Comparison of ENCODE assay signal across 8 cellular contexts in the genomic region with DNA sequence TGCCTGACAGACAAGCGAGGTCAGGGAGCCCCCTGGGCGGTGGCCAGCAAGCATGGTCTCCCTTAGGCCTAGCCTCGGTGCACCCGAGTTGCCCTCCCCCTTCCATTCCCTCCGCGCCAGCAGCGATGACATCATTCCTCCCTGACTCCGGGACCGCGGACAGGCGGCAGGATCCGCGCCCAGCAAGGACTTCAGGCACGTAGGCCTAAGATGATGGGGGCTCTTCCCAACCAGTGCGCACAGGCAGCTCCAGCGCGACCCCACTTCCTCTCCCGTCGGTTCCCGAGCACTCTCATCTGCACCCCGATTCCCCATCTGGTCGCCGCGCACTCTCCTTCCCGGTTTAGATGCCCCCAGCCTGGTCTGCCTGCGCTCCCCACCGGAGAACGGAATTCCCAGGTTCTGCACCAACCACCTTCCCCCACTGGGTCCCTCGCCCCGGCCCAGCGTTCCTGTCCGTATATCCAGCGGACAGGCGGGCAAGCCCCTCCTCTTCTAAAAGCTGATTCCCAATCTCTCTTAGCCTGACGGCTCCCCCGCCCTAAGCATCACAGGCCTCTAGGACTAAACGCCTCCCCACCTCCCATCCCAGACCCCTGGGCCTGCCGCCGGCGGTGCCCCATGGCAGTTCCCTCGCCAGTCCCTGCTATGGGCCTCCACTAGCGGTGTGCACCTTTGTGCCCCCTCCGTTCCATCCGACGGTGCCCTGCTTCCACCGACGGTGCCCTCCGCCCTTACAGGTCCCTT. TPM values are rescaled to one million over a fixed set of nuclear protein-coding genes. Genes with fewer than 3 reads are reported as not detected.
DNase-seq lines count a peak whose midpoint lies in the region; ATAC-seq and TF ChIP-seq lines count a peak whose summit lies in the region.

No MANE protein-coding gene starts in this region.

- CTCF ChIA-PET in WTC11 (lab: Charles Lee): interaction anchor here (0.5 to 5.6 kb wide), 10 partner anchors 14 to 146 kb away, joined by 3 to 34 read pairs (median 3); no protein-coding TSS in a partner anchor

- H3K27ac ChIP-seq in substantia nigra (ENCODE audit: low read depth, low read length, poor library complexity, severe bottlenecking): peak overlapping the region; percentile 47

- DNase-seq in Caki2 (ENCODE audit: low read depth) (peak; percentile 61), KBM-7 (peak; percentile 19), WTC11 (ENCODE audit: low spot score) (peak; percentile 68), endothelial cell (ENCODE audit: low spot score) (peak; percentile 54), medulla oblongata (ENCODE audit: extremely low spot score) (peak; percentile 80), substantia nigra (lab: John Stamatoyannopoulos, UW) (peak in 47 of 49 donors; percentile 8 to 93 (median 54)), NOMO-1 treated with dmso at 0.1 percent for 144 hours (lab: John Stamatoyannopoulos, UW; ENCODE audit: unreplicated experiment) (no peak)

- H3K4me1 Mint-ChIP-seq in WTC11: peaks cover 18% of the 10 kb centered on the region
- peaks cover 49% of the 10 kb centered on the region for H3K4me1 Mint-ChIP-seq in endothelial cell (ENCODE audit: unreplicated experiment)

- H3K9me3 Mint-ChIP-seq in WTC11: no peaks in the 10 kb centered on the region
- H3K9me3 Mint-ChIP-seq in endothelial cell (ENCODE audit: unreplicated experiment): no peaks in the 10 kb centered on the region

- H3K27ac Mint-ChIP-seq in WTC11 (peak overlapping the region; percentile 7; the same call in 1 of the 2 replicates), endothelial cell (ENCODE audit: unreplicated experiment) (peak overlapping the region; percentile 87)

- POLR2A ChIA-PET in WTC11 (lab: Charles Lee): interaction anchor here (0.6 to 1.0 kb wide), 2 partner anchors 9 to 1457 kb away, joined by 3 read pairs; no protein-coding TSS in a partner anchor

- in situ Hi-C loops in Caki2 (cut with HindIII; ENCODE audit: low pct_unique_long_range_greater_than_20kb, low sequenced_read_pairs): no loop called here
- in situ Hi-C loops in KBM-7 (cut with MboI; ENCODE audit: low pct_unique_long_range_greater_than_20kb, low sequenced_read_pairs): no loop called here

- no peaks in the 10 kb centered on the region for H3K36me3 Mint-ChIP-seq in WTC11
- H3K36me3 Mint-ChIP-seq in endothelial cell (ENCODE audit: low read depth, unreplicated experiment): peaks cover 3% of the 10 kb centered on the region

- peak; percentile 26 for ATAC-seq in WTC11
- no peak for ATAC-seq in HG02759 (IDR thresholded peaks at IDR 0.05; ENCODE audit: unreplicated experiment)

- H3K27me3 Mint-ChIP-seq in WTC11 (ENCODE audit: low read depth) (peaks cover 32% of the 10 kb centered on the region), endothelial cell (ENCODE audit: unreplicated experiment) (peaks cover 14% of the 10 kb centered on the region)

- H3K4me3 Mint-ChIP-seq in WTC11 (peak overlapping the region; percentile 86), endothelial cell (ENCODE audit: unreplicated experiment) (peak overlapping the region; percentile 98)

- TF ChIP-seq CTCF in WTC11 (IDR thresholded peaks at IDR 0.05) (no peak), endothelial cell (IDR thresholded peaks at IDR 0.05; ENCODE audit: unreplicated experiment) (no peak)

TF ChIP-seq in WTC11, 78 proteins besides CTCF, POLR2A, EP300 and RAD21 (continues in another document):
- TF ChIP-seq CREM (CRISPR knock-in tag; IDR thresholded peaks at IDR 0.05) (no peak), PRRX2 (CRISPR knock-in tag; IDR thresholded peaks at IDR 0.05) (no peak), EMX1 (CRISPR knock-in tag; IDR thresholded peaks at IDR 0.05) (no peak), GTF2I (CRISPR knock-in tag; conservative IDR thresholded peaks at IDR 0.05) (no peak), NFE2L1 (CRISPR knock-in tag; IDR thresholded peaks at IDR 0.05) (no peak), FOXP1 (CRISPR knock-in tag; IDR thresholded peaks at IDR 0.05; ENCODE audit: borderline replicate concordance) (peak; percentile 55; the same call in 1 of the 2 replicates), NR1H2 (CRISPR knock-in tag; IDR thresholded peaks at IDR 0.05) (no peak), KAT7 (CRISPR knock-in tag; IDR thresholded peaks at IDR 0.05; ENCODE audit: borderline replicate concordance) (0 out of 2 replicates have a peak, but pooled peaks have one; percentile 63)
- TF ChIP-seq, protein P1, sequence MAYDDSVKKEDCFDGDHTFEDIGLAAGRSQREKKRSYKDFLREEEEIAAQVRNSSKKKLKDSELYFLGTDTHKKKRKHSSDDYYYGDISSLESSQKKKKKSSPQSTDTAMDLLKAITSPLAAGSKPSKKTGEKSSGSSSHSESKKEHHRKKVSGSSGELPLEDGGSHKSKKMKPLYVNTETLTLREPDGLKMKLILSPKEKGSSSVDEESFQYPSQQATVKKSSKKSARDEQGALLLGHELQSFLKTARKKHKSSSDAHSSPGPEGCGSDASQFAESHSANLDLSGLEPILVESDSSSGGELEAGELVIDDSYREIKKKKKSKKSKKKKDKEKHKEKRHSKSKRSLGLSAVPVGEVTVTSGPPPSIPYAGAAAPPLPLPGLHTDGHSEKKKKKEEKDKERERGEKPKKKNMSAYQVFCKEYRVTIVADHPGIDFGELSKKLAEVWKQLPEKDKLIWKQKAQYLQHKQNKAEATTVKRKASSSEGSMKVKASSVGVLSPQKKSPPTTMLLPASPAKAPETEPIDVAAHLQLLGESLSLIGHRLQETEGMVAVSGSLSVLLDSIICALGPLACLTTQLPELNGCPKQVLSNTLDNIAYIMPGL (CRISPR knock-in tag; IDR thresholded peaks at IDR 0.05): no peak
- TF ChIP-seq, protein P2, sequence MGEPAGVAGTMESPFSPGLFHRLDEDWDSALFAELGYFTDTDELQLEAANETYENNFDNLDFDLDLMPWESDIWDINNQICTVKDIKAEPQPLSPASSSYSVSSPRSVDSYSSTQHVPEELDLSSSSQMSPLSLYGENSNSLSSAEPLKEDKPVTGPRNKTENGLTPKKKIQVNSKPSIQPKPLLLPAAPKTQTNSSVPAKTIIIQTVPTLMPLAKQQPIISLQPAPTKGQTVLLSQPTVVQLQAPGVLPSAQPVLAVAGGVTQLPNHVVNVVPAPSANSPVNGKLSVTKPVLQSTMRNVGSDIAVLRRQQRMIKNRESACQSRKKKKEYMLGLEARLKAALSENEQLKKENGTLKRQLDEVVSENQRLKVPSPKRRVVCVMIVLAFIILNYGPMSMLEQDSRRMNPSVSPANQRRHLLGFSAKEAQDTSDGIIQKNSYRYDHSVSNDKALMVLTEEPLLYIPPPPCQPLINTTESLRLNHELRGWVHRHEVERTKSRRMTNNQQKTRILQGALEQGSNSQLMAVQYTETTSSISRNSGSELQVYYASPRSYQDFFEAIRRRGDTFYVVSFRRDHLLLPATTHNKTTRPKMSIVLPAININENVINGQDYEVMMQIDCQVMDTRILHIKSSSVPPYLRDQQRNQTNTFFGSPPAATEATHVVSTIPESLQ (CRISPR knock-in tag; IDR thresholded peaks at IDR 0.05): no peak
- TF ChIP-seq, protein P3, sequence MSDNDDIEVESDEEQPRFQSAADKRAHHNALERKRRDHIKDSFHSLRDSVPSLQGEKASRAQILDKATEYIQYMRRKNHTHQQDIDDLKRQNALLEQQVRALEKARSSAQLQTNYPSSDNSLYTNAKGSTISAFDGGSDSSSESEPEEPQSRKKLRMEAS (CRISPR knock-in tag; IDR thresholded peaks at IDR 0.05): peak; percentile 74
- TF ChIP-seq, protein P4, sequence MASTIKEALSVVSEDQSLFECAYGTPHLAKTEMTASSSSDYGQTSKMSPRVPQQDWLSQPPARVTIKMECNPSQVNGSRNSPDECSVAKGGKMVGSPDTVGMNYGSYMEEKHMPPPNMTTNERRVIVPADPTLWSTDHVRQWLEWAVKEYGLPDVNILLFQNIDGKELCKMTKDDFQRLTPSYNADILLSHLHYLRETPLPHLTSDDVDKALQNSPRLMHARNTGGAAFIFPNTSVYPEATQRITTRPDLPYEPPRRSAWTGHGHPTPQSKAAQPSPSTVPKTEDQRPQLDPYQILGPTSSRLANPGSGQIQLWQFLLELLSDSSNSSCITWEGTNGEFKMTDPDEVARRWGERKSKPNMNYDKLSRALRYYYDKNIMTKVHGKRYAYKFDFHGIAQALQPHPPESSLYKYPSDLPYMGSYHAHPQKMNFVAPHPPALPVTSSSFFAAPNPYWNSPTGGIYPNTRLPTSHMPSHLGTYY (CRISPR knock-in tag; IDR thresholded peaks at IDR 0.05): no peak
- TF ChIP-seq, protein P5, sequence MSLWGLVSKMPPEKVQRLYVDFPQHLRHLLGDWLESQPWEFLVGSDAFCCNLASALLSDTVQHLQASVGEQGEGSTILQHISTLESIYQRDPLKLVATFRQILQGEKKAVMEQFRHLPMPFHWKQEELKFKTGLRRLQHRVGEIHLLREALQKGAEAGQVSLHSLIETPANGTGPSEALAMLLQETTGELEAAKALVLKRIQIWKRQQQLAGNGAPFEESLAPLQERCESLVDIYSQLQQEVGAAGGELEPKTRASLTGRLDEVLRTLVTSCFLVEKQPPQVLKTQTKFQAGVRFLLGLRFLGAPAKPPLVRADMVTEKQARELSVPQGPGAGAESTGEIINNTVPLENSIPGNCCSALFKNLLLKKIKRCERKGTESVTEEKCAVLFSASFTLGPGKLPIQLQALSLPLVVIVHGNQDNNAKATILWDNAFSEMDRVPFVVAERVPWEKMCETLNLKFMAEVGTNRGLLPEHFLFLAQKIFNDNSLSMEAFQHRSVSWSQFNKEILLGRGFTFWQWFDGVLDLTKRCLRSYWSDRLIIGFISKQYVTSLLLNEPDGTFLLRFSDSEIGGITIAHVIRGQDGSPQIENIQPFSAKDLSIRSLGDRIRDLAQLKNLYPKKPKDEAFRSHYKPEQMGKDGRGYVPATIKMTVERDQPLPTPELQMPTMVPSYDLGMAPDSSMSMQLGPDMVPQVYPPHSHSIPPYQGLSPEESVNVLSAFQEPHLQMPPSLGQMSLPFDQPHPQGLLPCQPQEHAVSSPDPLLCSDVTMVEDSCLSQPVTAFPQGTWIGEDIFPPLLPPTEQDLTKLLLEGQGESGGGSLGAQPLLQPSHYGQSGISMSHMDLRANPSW (CRISPR knock-in tag; conservative IDR thresholded peaks at IDR 0.05; ENCODE audit: low read depth): no peak

RNA-seq across cellular contexts. Expression of a gene that starts 0.9 kb away (rescaled TPM):
- total RNA-seq in Caki2 (2014; rRNA removed; shearing (Covaris generic); ENCODE audit: low replicate concordance): 5.4 and 13.1 TPM in 2 replicates
- total RNA-seq in WTC11 (2021) (17.2 to 20.6 TPM (median 19.5 TPM) in 3 replicates), endothelial cell (ENCODE audit: unreplicated experiment) (55.3 TPM)

RNA-seq across cellular contexts. Expression of a gene that starts 1.2 kb away (rescaled TPM):
- total RNA-seq in Caki2 (2014; rRNA removed; shearing (Covaris generic); ENCODE audit: low replicate concordance): not detected in 2 replicates
- total RNA-seq in WTC11 (2021) (1.5 to 2.1 TPM (median 1.6 TPM) in 3 replicates), endothelial cell (ENCODE audit: unreplicated experiment) (0.74 TPM)
